15 cellular contexts compared by ENCODE assay signal in genomic region chr20:50096237-50096636, GRCh38.
"Had no signal": no experiment of that assay in that cellular context is flagged by ENCODE, and none has a peak within 500 bp of the region (broad histone marks: within the 10 kb centered on the region; RNA-seq: fewer than 3 reads in every experiment).

No MANE protein-coding gene starts in this region.

- H3K27ac Mint-ChIP-seq: activated T-helper 17 cell treated with anti-CD3 and anti-CD28 coated beads, Interleukin-2, amount 50 U/mL, for 72 hours; stimulated activated memory B cell treated with anti-CD40 and anti-IgM and Interleukin-4, amounts not matched to agents 10 μg/mL and 1 μg/mL and 100 μg/mL, for 72 hours; T-helper 2 cell treated with Interferon-gamma antibody and Interleukin-4, amounts not matched to agents 5 μg/mL and 100 μg/mL, for 36 hours had no signal

- H3K9me3 Mint-ChIP-seq: activated T-helper 17 cell treated with anti-CD3 and anti-CD28 coated beads, Interleukin-2, amount 50 U/mL, for 72 hours; stimulated activated memory B cell treated with anti-CD40 and anti-IgM and Interleukin-4, amounts not matched to agents 10 μg/mL and 1 μg/mL and 100 μg/mL, for 72 hours; T-helper 2 cell treated with Interferon-gamma antibody and Interleukin-4, amounts not matched to agents 5 μg/mL and 100 μg/mL, for 36 hours had no signal

- H3K4me3 ChIP-seq: ascending aorta, lung, SK-N-MC, thoracic aorta had no signal

- H3K27ac ChIP-seq: ascending aorta, SK-N-MC, thoracic aorta had no signal

- H3K9me3 ChIP-seq: ascending aorta, thoracic aorta had no signal

- H3K27me3 Mint-ChIP-seq: activated T-helper 17 cell treated with anti-CD3 and anti-CD28 coated beads, Interleukin-2, amount 50 U/mL, for 72 hours; stimulated activated memory B cell treated with anti-CD40 and anti-IgM and Interleukin-4, amounts not matched to agents 10 μg/mL and 1 μg/mL and 100 μg/mL, for 72 hours had no signal

- ATAC-seq: stimulated activated memory B cell treated with anti-CD40 and anti-IgM and Interleukin-4, amounts not matched to agents 10 μg/mL and 1 μg/mL and 100 μg/mL, for 72 hours had no signal

- H3K27me3 ChIP-seq: ascending aorta had no signal

- H3K4me3 Mint-ChIP-seq: activated T-helper 17 cell treated with anti-CD3 and anti-CD28 coated beads, Interleukin-2, amount 50 U/mL, for 72 hours; stimulated activated memory B cell treated with anti-CD40 and anti-IgM and Interleukin-4, amounts not matched to agents 10 μg/mL and 1 μg/mL and 100 μg/mL, for 72 hours; T-helper 2 cell treated with Interferon-gamma antibody and Interleukin-4, amounts not matched to agents 5 μg/mL and 100 μg/mL, for 36 hours had no signal

- DNase-seq: activated CD4-positive, alpha-beta T cell treated with anti-CD3 and anti-CD28 coated beads, Interleukin-2, amount 50 U/mL, for 4 hours; activated naive CD4-positive, alpha-beta T cell; cerebellar nuclear complex; cortex of kidney; foreskin fibroblast; midbrain; stimulated activated CD4-positive, alpha-beta T cell treated with anti-CD3 and anti-CD28 coated beads, Interleukin-15, amount 100 ng/mL, for 24 hours; stimulated activated CD4-positive, alpha-beta T cell treated with anti-CD3 and anti-CD28 coated beads, Interleukin-4, amount 100 ng/mL, for 1 hour had no signal
